In the genomic region with DNA sequence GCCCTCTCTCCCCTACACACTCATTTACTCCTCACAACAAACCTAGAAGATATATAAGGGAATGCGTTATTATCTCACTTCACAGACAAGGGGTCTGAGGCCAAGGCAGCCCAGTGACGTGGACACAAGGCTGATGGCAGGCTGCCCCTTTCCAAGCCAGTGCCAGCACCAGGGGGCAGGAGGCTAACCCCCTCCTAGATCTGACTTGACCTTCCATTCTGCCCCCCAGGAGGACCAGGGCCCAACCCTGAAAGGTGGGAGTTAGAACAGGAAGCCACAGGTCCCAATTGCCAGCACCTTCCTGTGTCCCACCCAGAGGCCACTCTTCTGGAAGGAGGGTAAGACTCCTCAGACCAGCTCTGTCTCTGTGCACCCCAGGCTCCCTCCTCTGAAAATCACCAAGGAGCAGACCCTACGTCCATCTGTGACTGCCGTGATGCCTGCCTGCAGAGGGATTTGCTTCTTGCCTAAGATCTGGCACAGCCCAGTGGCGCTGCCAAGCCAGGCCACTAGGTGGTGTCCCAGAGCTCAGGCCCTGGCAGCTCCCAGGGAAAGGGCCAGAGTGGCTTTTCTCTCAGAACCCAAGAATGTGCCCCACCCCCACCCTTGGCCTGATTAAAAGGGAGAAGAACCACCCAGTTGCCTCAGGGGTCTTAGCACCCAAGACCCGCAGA, we compare ENCODE assay signal across 8 cellular contexts. TPM values are rescaled to one million over a fixed set of nuclear protein-coding genes. Genes with fewer than 3 reads are reported as not detected.
DNase-seq lines count a peak whose midpoint lies in the region; ATAC-seq and TF ChIP-seq lines count a peak whose summit lies in the region.

No MANE protein-coding gene starts in this region.

- H4K20me1 ChIP-seq in BLaER1 treated with 17β-estradiol and CSF1 and Interleukin-3, amounts not matched to agents 10 nM and 100 nM, result no peaks in the 10 kb centered on the region; a peak in 3 of 22 replicates
- no peaks in the 10 kb centered on the region for H4K20me1 ChIP-seq in H9 (ENCODE audit: control insufficient read depth, insufficient read depth, insufficient read length)

- no peak overlapping the region for H3K18ac ChIP-seq in H9 (ENCODE audit: insufficient read length, low read depth, low read length)

- H3K4me2 ChIP-seq in BLaER1 treated with 17β-estradiol and CSF1 and Interleukin-3, amounts not matched to agents 10 nM and 100 nM, result peak overlapping the region; percentile 76 to 99 (median 97)
- H3K4me2 ChIP-seq in H9 (ENCODE audit: insufficient read depth, insufficient read length, low read length), result no peak overlapping the region

- H3K27me3 ChIP-seq in BLaER1 treated with 17β-estradiol and CSF1 and Interleukin-3, amounts not matched to agents 10 nM and 100 nM, result no peaks in the 10 kb centered on the region
- no peaks in the 10 kb centered on the region for H3K27me3 ChIP-seq in H9 (ENCODE audit: insufficient read depth, low read length)
- H3K27me3 ChIP-seq in right lobe of liver, result no peaks in the 10 kb centered on the region

- intact Hi-C loops in right lobe of liver (cut with DNase I), result loop anchor here (5.0 to 10.0 kb wide), 2 partner anchors 93 to 95 kb away; partner anchors contain the start of gene VEZF1 (in 2 of the 2)

- no peaks in the 10 kb centered on the region for H3K27me3 Mint-ChIP-seq in H9 (ENCODE audit: low read depth)

- H3K4me1 ChIP-seq in BLaER1 treated with 17β-estradiol and CSF1 and Interleukin-3, amounts not matched to agents 10 nM and 100 nM, result peaks cover 63 to 87% (median 82%) of the 10 kb centered on the region in 10 experiments
- H3K4me1 ChIP-seq in H9 (ENCODE audit: insufficient read depth, low read length) (peaks cover 4% of the 10 kb centered on the region; the same call in 1 of the 2 replicates), right lobe of liver (peaks cover 0 to 27% (median 0%) of the 10 kb centered on the region in 4 donors)

- TF ChIP-seq CTCF in H9 (conservative IDR thresholded peaks at IDR 0.05) (peak; percentile 97), right lobe of liver (IDR thresholded peaks at IDR 0.05) (peak; percentile 92 to 98 (median 95))

- H4K91ac ChIP-seq in H9 (ENCODE audit: insufficient read length, low read depth, low read length), result no peak overlapping the region

- H3K36me3 ChIP-seq in BLaER1 treated with 17β-estradiol and CSF1 and Interleukin-3, amounts not matched to agents 10 nM and 100 nM, result no peaks in the 10 kb centered on the region
- H3K36me3 ChIP-seq in right lobe of liver, result no peaks in the 10 kb centered on the region

- H3K9me3 ChIP-seq in BLaER1 treated with 17β-estradiol and CSF1 and Interleukin-3, amounts not matched to agents 10 nM and 100 nM (replicated peaks in 1 of 11), result no peaks in the 10 kb centered on the region
- H3K9me3 ChIP-seq in H9 (ENCODE audit: control insufficient read depth, low read depth, low read length) (no peaks in the 10 kb centered on the region), right lobe of liver (no peaks in the 10 kb centered on the region)

- no peak overlapping the region for H3K23ac ChIP-seq in H9 (ENCODE audit: insufficient read length, low read depth, low read length)

- H3K9ac ChIP-seq in BLaER1 treated with 17β-estradiol and CSF1 and Interleukin-3, amounts not matched to agents 10 nM and 100 nM, result peak overlapping the region in 10 of 11 experiments; percentile 78 to 91 (median 86); a peak in 20 of 22 replicates
- no peak overlapping the region for H3K9ac ChIP-seq in H9 (ENCODE audit: extremely low read depth, insufficient read length, low read length)

- no peak overlapping the region for H2AK5ac ChIP-seq in H9 (ENCODE audit: insufficient read length, low read length)

- no peak overlapping the region for H3K56ac ChIP-seq in H9 (ENCODE audit: insufficient read length, low read depth, low read length)

- no peak overlapping the region for H3T11ph ChIP-seq in H9 (ENCODE audit: low read length)

- no peak overlapping the region for H3K4ac ChIP-seq in H9 (ENCODE audit: low read depth, low read length)

- H3K4me3 ChIP-seq in BLaER1 treated with 17β-estradiol and CSF1 and Interleukin-3, amounts not matched to agents 10 nM and 100 nM, result peak overlapping the region in 3 of 10 experiments; percentile 1 to 51 (median 49); a peak in 4 of 20 replicates
- H3K4me3 ChIP-seq in right lobe of liver, result no peak overlapping the region

- H2BK20ac ChIP-seq in H9 (ENCODE audit: low read depth, low read length, poor library complexity, severe bottlenecking), result no peak overlapping the region

- H2BK12ac ChIP-seq in H9 (ENCODE audit: insufficient read length, low read depth, low read length), result no peak overlapping the region

- H4K5ac ChIP-seq in H9 (ENCODE audit: insufficient read length, low read depth, low read length), result no peak overlapping the region

- no peaks in the 10 kb centered on the region for H3K23me2 ChIP-seq in H9 (ENCODE audit: insufficient read length, low read depth, low read length, poor library complexity, severe bottlenecking)

- no peaks in the 10 kb centered on the region for H3K36me3 Mint-ChIP-seq in H9 (ENCODE audit: insufficient read depth in 1 of 3, low read depth in 3 of 3)

- no peak for TF ChIP-seq POLR2A in right lobe of liver (IDR thresholded peaks at IDR 0.05)

- no peak overlapping the region for H2BK5ac ChIP-seq in H9 (ENCODE audit: insufficient read length, low read length)

- H2BK15ac ChIP-seq in H9 (ENCODE audit: low read depth, low read length), result no peak overlapping the region

- WGBS in H9 (ENCODE audit: extremely low coverage, insufficient read length, low lambda C conversion rate), result no CpG with 5 or more reads among the region's 6 CpGs
- WGBS in right lobe of liver (ENCODE audit: insufficient coverage, low coverage, low lambda C conversion rate, missing lambda C conversion rate), result 27% methylated on average over 4 of the region's 6 CpGs

- H4K8ac ChIP-seq in H9 (replicated peaks; ENCODE audit: insufficient read length, low read depth, low read length), result no peak overlapping the region

- peaks cover 12 to 24% of the 10 kb centered on the region in 2 experiments for H3K4me1 Mint-ChIP-seq in H9

- DNase-seq in H9 (peak; percentile 97), NCI-H524 (lab: John Stamatoyannopoulos, UW) (peak; percentile 83 to 87), dedifferentiated amniotic fluid mesenchymal stem cell (ENCODE audit: extremely low spot score) (peak; percentile 92), right lobe of liver (peak; percentile 79 to 88 (median 86))
- peak; percentile 75 to 78 for DNase-seq in activated CD4-positive, alpha-beta T cell treated with anti-CD3 and anti-CD28 coated beads, Interleukin-2, amount 50 U/mL, for 4 hours
- peak; percentile 66 for DNase-seq in stimulated activated CD4-positive, alpha-beta T cell treated with anti-CD3 and anti-CD28 coated beads, Interleukin-2, amount 100 ng/mL, for 4 hours (ENCODE audit: low read depth)

- H3K79me1 ChIP-seq in H9 (ENCODE audit: insufficient read depth, low read depth, low read length, poor library complexity, severe bottlenecking), result no peaks in the 10 kb centered on the region

- no peak overlapping the region for H2BK120ac ChIP-seq in H9 (ENCODE audit: low read depth, low read length, poor library complexity, severe bottlenecking)

- peak overlapping the region; percentile 68 to 97 (median 87); a peak in 6 of 7 replicates for H3K27ac Mint-ChIP-seq in H9

- no peaks in the 10 kb centered on the region for H3K79me2 ChIP-seq in H9 (ENCODE audit: insufficient read depth, low read length)

- H3K4me3 Mint-ChIP-seq in H9, result peak overlapping the region in 1 of 2 experiments; percentile 60; a peak in 2 of 5 replicates

- H3K9me3 Mint-ChIP-seq in H9, result no peaks in the 10 kb centered on the region

- ATAC-seq in right lobe of liver (peak; percentile 78 to 90 (median 87)), GM18517 (IDR thresholded peaks at IDR 0.05; ENCODE audit: unreplicated experiment) (no peak)

- H3K27ac ChIP-seq in BLaER1 treated with 17β-estradiol and CSF1 and Interleukin-3, amounts not matched to agents 10 nM and 100 nM, result peak overlapping the region; percentile 11 to 99 (median 97); a peak in 21 of 22 replicates
- H3K27ac ChIP-seq in H9 (ENCODE audit: insufficient read length, low read depth, low read length) (no peak overlapping the region), right lobe of liver (peak overlapping the region; percentile 35 to 80 (median 78))

- H3K14ac ChIP-seq in H9 (ENCODE audit: insufficient read depth, low read length), result no peak overlapping the region

- no peak overlapping the region for H2AFZ ChIP-seq in H9 (ENCODE audit: low read length)

RNA-seq across cellular contexts. Expression of gene MRPS23, which starts 42.4 kb away (rescaled TPM):
- 62.0 and 65.9 TPM in 2 replicates for total RNA-seq in H9 (2021)
- total RNA-seq in right lobe of liver, result 10 to 100 TPM; 13.0 to 23.0 (median 15.2) TPM
